In the genomic region with DNA sequence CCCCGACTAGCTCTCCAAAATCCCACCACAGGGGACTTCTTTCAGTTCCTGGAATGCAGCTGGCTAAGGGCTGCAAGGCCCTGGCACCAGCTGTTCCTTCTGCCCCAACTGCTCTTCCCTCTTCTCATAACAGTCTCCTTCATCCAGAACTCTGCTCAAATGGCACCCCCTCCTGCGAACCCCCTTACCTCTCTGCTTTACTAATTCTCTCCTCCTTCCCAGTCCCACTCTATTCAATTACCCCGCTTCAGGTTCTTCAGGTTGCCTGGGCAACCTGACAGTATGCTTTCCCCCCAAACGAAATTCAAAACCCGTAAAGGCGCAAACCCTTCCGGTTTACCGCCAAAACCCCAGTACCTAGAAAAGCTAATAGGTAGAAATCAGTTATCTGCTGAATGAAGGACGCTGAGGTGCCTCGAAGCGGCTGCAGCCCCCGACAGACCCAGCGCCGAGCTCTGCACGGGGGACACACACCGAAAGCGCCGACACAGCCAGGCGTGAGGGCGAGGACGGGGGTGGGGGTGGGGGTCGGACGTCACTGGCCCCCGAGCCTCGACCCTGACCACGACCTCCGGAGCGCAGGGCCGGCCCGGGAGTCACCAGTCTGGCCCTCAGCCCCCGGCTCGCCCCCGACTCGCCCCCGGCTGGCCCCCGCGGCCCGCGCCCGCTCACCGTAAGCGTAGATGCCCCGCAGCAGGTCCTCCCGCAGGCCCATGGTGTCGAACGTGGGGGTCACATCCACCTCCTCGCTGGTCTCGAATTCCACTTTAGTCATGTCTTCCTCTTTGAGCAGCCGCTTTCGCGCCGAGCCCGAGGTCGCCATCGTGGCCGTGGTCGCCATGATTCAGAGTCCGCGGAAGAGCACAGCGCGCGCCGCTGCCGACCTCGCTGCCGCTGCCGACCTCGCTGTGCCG, we compare ENCODE assay signal across 8 cellular contexts. TPM values are rescaled to one million over a fixed set of nuclear protein-coding genes. Genes with fewer than 3 reads are reported as not detected.
A peak's percentile ranks its signal among the peaks of the same experiment; 100 is the strongest.
DNase-seq lines count a peak whose midpoint lies in the region; ATAC-seq and TF ChIP-seq lines count a peak whose summit lies in the region.

No MANE protein-coding gene starts in this region.

- no peak for TF ChIP-seq CTCF in HFFc6 (IDR thresholded peaks at IDR 0.05)
- TF ChIP-seq CTCF in left ventricle myocardium inferior (IDR thresholded peaks at IDR 0.05; ENCODE audit: borderline replicate concordance), result no peak

- H3K9ac ChIP-seq in rectal smooth muscle tissue (ENCODE audit: low read length), result peak overlapping the region; percentile 90

- peaks cover 35% of the 10 kb centered on the region for H3K4me1 Mint-ChIP-seq in activated CD4-positive, alpha-beta T cell treated with anti-CD3 and anti-CD28 coated beads for 36 hours
- peaks cover 34% of the 10 kb centered on the region for H3K4me1 Mint-ChIP-seq in HFFc6 (ENCODE audit: low read depth)
- peaks cover 34% of the 10 kb centered on the region for H3K4me1 Mint-ChIP-seq in activated naive CD8-positive, alpha-beta T cell (ENCODE audit: low read depth)

- ATAC-seq in activated CD4-positive, alpha-beta T cell treated with anti-CD3 and anti-CD28 coated beads for 36 hours, result peak; percentile 1

- CTCF ChIA-PET in activated CD4-positive, alpha-beta T cell treated with anti-CD3 and anti-CD28 coated beads for 36 hours (lab: Charles Lee), result interaction anchor here (0.6 to 1.1 kb wide), 3 partner anchors 84 to 872 kb away, joined by 3 to 4 read pairs (median 3); no protein-coding TSS in a partner anchor

- H3K9me3 ChIP-seq in left ventricle myocardium inferior (replicated peaks), result no peaks in the 10 kb centered on the region

- H3K36me3 ChIP-seq in left ventricle myocardium inferior (peaks cover 29% of the 10 kb centered on the region), rectal smooth muscle tissue (ENCODE audit: control insufficient read depth, insufficient read depth, low read length) (peaks cover 22% of the 10 kb centered on the region)

- intact Hi-C loops in activated CD4-positive, alpha-beta T cell treated with anti-CD3 and anti-CD28 coated beads for 36 hours (cut with DNase I, micrococcal nuclease), result loop anchor here (1.0 to 5.0 kb wide), 12 partner anchors 44 to 349 kb away; a partner anchor contains a TSS
- intact Hi-C loops in left ventricle myocardium inferior (cut with micrococcal nuclease), result no loop called here

- H3K27ac ChIP-seq in left ventricle myocardium inferior (replicated peaks) (peak overlapping the region; percentile 96), rectal smooth muscle tissue (ENCODE audit: low read depth, low read length) (peak overlapping the region; percentile 88)

- H3K27ac Mint-ChIP-seq in activated CD4-positive, alpha-beta T cell treated with anti-CD3 and anti-CD28 coated beads for 36 hours, result peak overlapping the region; percentile 93
- peak overlapping the region; percentile 96 for H3K27ac Mint-ChIP-seq in HFFc6
- peak overlapping the region; percentile 96 for H3K27ac Mint-ChIP-seq in activated naive CD8-positive, alpha-beta T cell

- peaks cover 37% of the 10 kb centered on the region for H3K36me3 Mint-ChIP-seq in activated CD4-positive, alpha-beta T cell treated with anti-CD3 and anti-CD28 coated beads for 36 hours (ENCODE audit: low read depth)
- no peaks in the 10 kb centered on the region; the same call in 1 of the 2 replicates for H3K36me3 Mint-ChIP-seq in HFFc6 (ENCODE audit: low read depth)
- H3K36me3 Mint-ChIP-seq in activated naive CD8-positive, alpha-beta T cell, result peaks cover 8% of the 10 kb centered on the region

- H3K4me3 Mint-ChIP-seq in activated CD4-positive, alpha-beta T cell treated with anti-CD3 and anti-CD28 coated beads for 36 hours, result peak overlapping the region; percentile 77
- H3K4me3 Mint-ChIP-seq in HFFc6, result peak overlapping the region; percentile 91
- H3K4me3 Mint-ChIP-seq in activated naive CD8-positive, alpha-beta T cell, result peak overlapping the region; percentile 99

- H3K4me1 ChIP-seq in left ventricle myocardium inferior, result peaks cover 44% of the 10 kb centered on the region
- peaks cover 7% of the 10 kb centered on the region for H3K4me1 ChIP-seq in rectal smooth muscle tissue (ENCODE audit: control insufficient read depth, insufficient read depth, low read length)

- H3K4me3 ChIP-seq in left ventricle myocardium inferior (peak overlapping the region; percentile 99), rectal smooth muscle tissue (ENCODE audit: low read length) (peak overlapping the region; percentile 98)

- no peaks in the 10 kb centered on the region for H3K27me3 Mint-ChIP-seq in activated CD4-positive, alpha-beta T cell treated with anti-CD3 and anti-CD28 coated beads for 36 hours
- H3K27me3 Mint-ChIP-seq in HFFc6 (ENCODE audit: insufficient read depth), result peaks cover 2% of the 10 kb centered on the region; the same call in 1 of the 2 replicates
- no peaks in the 10 kb centered on the region for H3K27me3 Mint-ChIP-seq in activated naive CD8-positive, alpha-beta T cell

- H3K27me3 ChIP-seq in left ventricle myocardium inferior (ENCODE audit: low read depth) (no peaks in the 10 kb centered on the region), rectal smooth muscle tissue (ENCODE audit: control insufficient read depth, insufficient read depth, low read length) (no peaks in the 10 kb centered on the region)

- POLR2A ChIA-PET in activated CD4-positive, alpha-beta T cell treated with anti-CD3 and anti-CD28 coated beads for 36 hours (lab: Charles Lee), result interaction anchor here (0.6 to 2.2 kb wide), 4 partner anchors 13 to 435 kb away, joined by 3 to 12 read pairs (median 4); a partner anchor contains a TSS

- H3K9me3 Mint-ChIP-seq in activated CD4-positive, alpha-beta T cell treated with anti-CD3 and anti-CD28 coated beads for 36 hours (ENCODE audit: low read depth), result no peaks in the 10 kb centered on the region
- H3K9me3 Mint-ChIP-seq in HFFc6, result no peaks in the 10 kb centered on the region
- no peaks in the 10 kb centered on the region for H3K9me3 Mint-ChIP-seq in activated naive CD8-positive, alpha-beta T cell (ENCODE audit: low read depth)

- DNase-seq in activated CD4-positive, alpha-beta T cell treated with anti-CD3 and anti-CD28 coated beads for 36 hours, result peak; percentile 39
- DNase-seq in activated CD4-positive, alpha-beta T cell treated with anti-CD3 and anti-CD28 coated beads for 1 hour, result no peak
- no peak for DNase-seq in HFFc6
- DNase-seq in NCI-H1105 (lab: John Stamatoyannopoulos, UW), result peak; percentile 15
- DNase-seq in left ventricle myocardium inferior, result no peak
- DNase-seq in NCI-H226, result no peak

RNA-seq across cellular contexts. Expression of a gene that starts 0.6 kb away (rescaled TPM):
- 100 to 1,000 TPM; 103 to 141 TPM for total RNA-seq in activated CD4-positive, alpha-beta T cell treated with anti-CD3 and anti-CD28 coated beads for 36 hours
- total RNA-seq in HFFc6 (2021; fragmentation: NEBNext Ultra II Directional; extraction: Animal tissue kit (Norgen Biotek cat#: 25700)), result 10 to 100 TPM; 80.8 to 99.8 (median 88.4) TPM
- 30.0 TPM for total RNA-seq in left ventricle myocardium inferior

RNA-seq across cellular contexts. Expression of a gene that starts 23.5 kb away (rescaled TPM):
- total RNA-seq in activated CD4-positive, alpha-beta T cell treated with anti-CD3 and anti-CD28 coated beads for 36 hours, result not detected
- not detected for total RNA-seq in HFFc6 (2021; fragmentation: NEBNext Ultra II Directional; extraction: Animal tissue kit (Norgen Biotek cat#: 25700))
- 0.49 TPM for total RNA-seq in left ventricle myocardium inferior

RNA-seq across cellular contexts. Expression of a gene that starts 45.0 kb away (rescaled TPM):
- total RNA-seq in activated CD4-positive, alpha-beta T cell treated with anti-CD3 and anti-CD28 coated beads for 36 hours, result 10 to 100 TPM; 28.4 to 32.8 TPM
- 10 to 100 TPM; 17.4 to 34.1 (median 18.6) TPM for total RNA-seq in HFFc6 (2021; fragmentation: NEBNext Ultra II Directional; extraction: Animal tissue kit (Norgen Biotek cat#: 25700))
- 44.4 TPM for total RNA-seq in left ventricle myocardium inferior

Comparison
In these comparisons a context has a peak if more than half of its experiments do, and no peak if none do; other contexts are left out.
1. DNase-seq: peak in activated CD4-positive, alpha-beta T cell treated with anti-CD3 and anti-CD28 coated beads for 36 hours (single experiment) and NCI-H1105 (single experiment); none in activated CD4-positive, alpha-beta T cell treated with anti-CD3 and anti-CD28 coated beads for 1 hour (single experiment), HFFc6 (single experiment), left ventricle myocardium inferior (single experiment) and NCI-H226 (single experiment).
2. Peak in every context shown above with its lines, with median percentiles within 50 percentile points of each other: H3K27ac Mint-ChIP-seq and H3K4me3 Mint-ChIP-seq.